In genomic region chr6:30944051-30944450, GRCh38 we compare ENCODE assay signal across 15 cellular contexts. TPM values are rescaled to one million over a fixed set of nuclear protein-coding genes. Genes with fewer than 3 reads are reported as not detected.
DNase-seq lines count a peak whose midpoint lies in the region; ATAC-seq and TF ChIP-seq lines count a peak whose summit lies in the region.
"Had no signal": no experiment of that assay in that cellular context is flagged by ENCODE, and none has a peak within 500 bp of the region (broad histone marks: within the 10 kb centered on the region; RNA-seq: fewer than 3 reads in every experiment).

No MANE protein-coding gene starts in this region.

- H3K4me1 Mint-ChIP-seq in chondrocyte (ENCODE audit: low read depth): peaks cover 12% of the 10 kb centered on the region
- H3K4me1 Mint-ChIP-seq: B cell had no signal

- no peaks in the 10 kb centered on the region for H3K36me3 ChIP-seq in HEK293 (ENCODE audit: control insufficient read depth in 2 of 2, insufficient read depth in 1 of 2, low read length in 2 of 2)
- H3K36me3 ChIP-seq: BLaER1 treated with 17β-estradiol and CSF1 and Interleukin-3, amounts not matched to agents 10 nM and 100 nM had no signal

- TF ChIP-seq CTCF in HEK293 (tag by site-specific recombination; IDR thresholded peaks at IDR 0.05) (no peak), chondrocyte (IDR thresholded peaks at IDR 0.05) (no peak)

- H3K36me3 Mint-ChIP-seq in chondrocyte (ENCODE audit: low read depth): no peaks in the 10 kb centered on the region
- H3K36me3 Mint-ChIP-seq: CD8-positive, alpha-beta T cell had no signal

- POLR2A ChIA-PET in HEK293 (lab: Yijun Ruan, JAX): no interaction called here

- H3K4me3 ChIP-seq in HEK293 (ENCODE audit: low read depth, low read length): no peak overlapping the region
- H3K4me3 ChIP-seq: BLaER1 treated with 17β-estradiol and CSF1 and Interleukin-3, amounts not matched to agents 10 nM and 100 nM; GM23338 had no signal

- H3K9me3 Mint-ChIP-seq in chondrocyte (ENCODE audit: low read depth): no peaks in the 10 kb centered on the region
- H3K9me3 Mint-ChIP-seq: CD8-positive, alpha-beta T cell; GM23338 had no signal

- H3K27me3 Mint-ChIP-seq in chondrocyte (ENCODE audit: low read depth): peaks cover 13% of the 10 kb centered on the region

- no peak overlapping the region for H3K4me3 Mint-ChIP-seq in chondrocyte (ENCODE audit: unreplicated experiment)
- H3K4me3 Mint-ChIP-seq: B cell; CD8-positive, alpha-beta T cell; GM23338 had no signal

- no peaks in the 10 kb centered on the region for H3K9me3 ChIP-seq in HEK293 (ENCODE audit: control insufficient read depth, insufficient read depth, low read depth, low read length)

- CTCF ChIA-PET in HEK293 (lab: Yijun Ruan, JAX): interaction anchor here (1.1 kb wide), 2 partner anchors 9 to 186 kb away, joined by 3 to 4 read pairs; no protein-coding TSS in a partner anchor

- H3K27ac Mint-ChIP-seq in chondrocyte (ENCODE audit: unreplicated experiment): peak overlapping the region; percentile 55
- H3K27ac Mint-ChIP-seq: B cell; CD8-positive, alpha-beta T cell; GM23338 had no signal

- DNase-seq in chondrocyte (ENCODE audit: low spot score): no peak
- no peak for DNase-seq in Ammon's horn (ENCODE audit: low spot score)
- DNase-seq: 8988T; Calu3; CD8-positive, alpha-beta T cell; DMS79 treated with DMSO at 0.1 percent for 48 hours; GF-D8; H7 had no signal

- no peak overlapping the region for H3K27ac ChIP-seq in HEK293 (ENCODE audit: extremely low read depth, low read depth, low read length)
- H3K27ac ChIP-seq: BLaER1 treated with 17β-estradiol and CSF1 and Interleukin-3, amounts not matched to agents 10 nM and 100 nM had no signal

- no peak for ATAC-seq in HG03097 (IDR thresholded peaks at IDR 0.05; ENCODE audit: low FRiP score, unreplicated experiment)
- ATAC-seq: CD8-positive, alpha-beta T cell; GM23338 had no signal

- H3K4me1 ChIP-seq in HEK293 (ENCODE audit: control insufficient read depth, insufficient read depth, low read length): no peaks in the 10 kb centered on the region; the same call in 1 of the 2 replicates

TF ChIP-seq in HEK293, 187 proteins besides CTCF, POLR2A, EP300 and RAD21:
- TF ChIP-seq ZXDB (tag by site-specific recombination; IDR thresholded peaks at IDR 0.05): no peak
- TF ChIP-seq ZNF366 (tag by site-specific recombination; conservative IDR thresholded peaks at IDR 0.05): peak; percentile 66; the same call in 1 of the 2 replicates
- no peak for TF ChIP-seq ZNF184 (tag by site-specific recombination; IDR thresholded peaks at IDR 0.05)
- no peak for TF ChIP-seq RBAK (tag by site-specific recombination; IDR thresholded peaks at IDR 0.05)
- TF ChIP-seq PRDM1 (tag by site-specific recombination; IDR thresholded peaks at IDR 0.05): peak; percentile 95
- TF ChIP-seq ZNF112 (tag by site-specific recombination; IDR thresholded peaks at IDR 0.05): no peak
- no peak for TF ChIP-seq ZBTB6 (tag by site-specific recombination; IDR thresholded peaks at IDR 0.05)
- no peak for TF ChIP-seq KLF9 (tag by site-specific recombination; IDR thresholded peaks at IDR 0.05; ENCODE audit: low read depth)
- no peak for TF ChIP-seq ZEB2 (tag by site-specific recombination; IDR thresholded peaks at IDR 0.05)
- no peak for TF ChIP-seq OVOL3 (tag by site-specific recombination; IDR thresholded peaks at IDR 0.05)
- TF ChIP-seq ZNF549 (tag by site-specific recombination; IDR thresholded peaks at IDR 0.05): no peak
- no peak for TF ChIP-seq KLF16 (tag by site-specific recombination; IDR thresholded peaks at IDR 0.05)
- no peak for TF ChIP-seq ZNF404 (tag by site-specific recombination; IDR thresholded peaks at IDR 0.05)
- TF ChIP-seq ZBTB1 (tag by site-specific recombination; IDR thresholded peaks at IDR 0.05): no peak

RNA-seq across cellular contexts. Expression of gene MUCL3, which starts 3.3 kb away (rescaled TPM):
- total RNA-seq in chondrocyte: 0.07 TPM in 1 of 3 replicates, not detected in the others
- total RNA-seq: A673; B cell; CD8-positive, alpha-beta T cell; GM23338; H7 had no signal

RNA-seq across cellular contexts. Expression of gene SFTA2, which starts 12.1 kb away (rescaled TPM):
- total RNA-seq in chondrocyte: not detected in 3 replicates
- total RNA-seq: A673; B cell; CD8-positive, alpha-beta T cell; GM23338; H7 had no signal

RNA-seq across cellular contexts. Expression of gene VARS2, which starts 30.0 kb away (rescaled TPM):
- 33.1 to 48.0 TPM (median 33.8 TPM) in 3 replicates for total RNA-seq in chondrocyte

RNA-seq across cellular contexts. Expression of gene GTF2H4, which starts 36.0 kb away (rescaled TPM):
- 39.5 to 54.6 TPM (median 40.1 TPM) in 3 replicates for total RNA-seq in chondrocyte

RNA-seq across cellular contexts. Expression of gene MUC21, which starts 39.5 kb away (rescaled TPM):
- total RNA-seq in chondrocyte: not detected in 3 replicates
- total RNA-seq: A673; B cell; Calu3; CD8-positive, alpha-beta T cell; GM23338; H7; HT-29 had no signal
